ENCODE assay signal across 8 cellular contexts in genomic region chr19:40523322-40524047, GRCh38. TPM values are rescaled to one million over a fixed set of nuclear protein-coding genes. Genes with fewer than 3 reads are reported as not detected.
DNase-seq lines count a peak whose midpoint lies in the region; ATAC-seq and TF ChIP-seq lines count a peak whose summit lies in the region.

No MANE protein-coding gene starts in this region.

- H3K36me3 ChIP-seq in NT2/D1 (ENCODE audit: insufficient read depth, insufficient read length, low read length), result no peaks in the 10 kb centered on the region

- H3K9me3 Mint-ChIP-seq in Calu3 (ENCODE audit: low read depth, unreplicated experiment), result no peaks in the 10 kb centered on the region

- H3K4me3 ChIP-seq in NT2/D1 (ENCODE audit: insufficient read length, low read depth) (no peak overlapping the region), fibroblast of villous mesenchyme (ENCODE audit: low read depth, low read length) (no peak overlapping the region)

- H3K4me3 Mint-ChIP-seq in Calu3 (ENCODE audit: low read depth, unreplicated experiment), result no peak overlapping the region

- no peak overlapping the region for H3K9ac ChIP-seq in NT2/D1 (ENCODE audit: insufficient read length, low read depth)

- peaks cover 3% of the 10 kb centered on the region for H3K4me1 ChIP-seq in NT2/D1 (ENCODE audit: insufficient read depth, insufficient read length)

- peaks cover under 1% of the 10 kb centered on the region for H3K36me3 Mint-ChIP-seq in Calu3 (ENCODE audit: insufficient read depth, unreplicated experiment)

- peaks cover 24% of the 10 kb centered on the region for H3K27me3 ChIP-seq in NT2/D1 (ENCODE audit: insufficient read depth, insufficient read length)

- peaks cover 59% of the 10 kb centered on the region for H3K27me3 Mint-ChIP-seq in Calu3 (ENCODE audit: unreplicated experiment)

- peaks cover 16% of the 10 kb centered on the region for H3K4me1 Mint-ChIP-seq in Calu3 (ENCODE audit: low read depth, unreplicated experiment)

- ATAC-seq in GM19455 (IDR thresholded peaks at IDR 0.05; ENCODE audit: unreplicated experiment), result no peak

- H3K27ac Mint-ChIP-seq in Calu3 (ENCODE audit: unreplicated experiment), result no peak overlapping the region

- H3K9me3 ChIP-seq in NT2/D1 (ENCODE audit: insufficient read depth, low read length), result peaks cover 20% of the 10 kb centered on the region

- no TSS peak for BruUV-seq in Calu3 (replicated peaks; lab: Mats Ljungman, UMichigan)

- DNase-seq in Calu3 (peak; percentile 85), HUDEP-2 (lab: John Stamatoyannopoulos, UW; ENCODE audit: unreplicated experiment in 76 of 76) (peak in 74 of 76 experiments; percentile 27 to 90 (median 72)), NT2/D1 (ENCODE audit: low read depth, low spot score) (peak; percentile 55), activated T-cell treated with anti-CD3 and anti-CD28 coated beads for 48 hours (ENCODE audit: low read depth) (peak; percentile 50), fibroblast of villous mesenchyme (ENCODE audit: low read depth) (peak; percentile 47), posterior cingulate gyrus (peak in 8 of 10 donors; percentile 38 to 92 (median 51)), posterior vena cava (ENCODE audit: low spot score) (no peak)

- CTCF ChIA-PET in Calu3 (lab: Charles Lee), result interaction anchor here (0.6 to 1.4 kb wide), 10 partner anchors 24 to 259 kb away, joined by 3 to 11 read pairs (median 4); no protein-coding TSS in a partner anchor

- TF ChIP-seq CTCF in Calu3 (IDR thresholded peaks at IDR 0.05; ENCODE audit: unreplicated experiment), result peak; percentile 81
- TF ChIP-seq CTCF in fibroblast of villous mesenchyme (IDR thresholded peaks at IDR 0.05; ENCODE audit: insufficient read depth, low read depth, low read length), result peak; percentile 73

- intact Hi-C loops in Calu3 (cut with micrococcal nuclease; ENCODE audit: unreplicated experiment), result loop anchor here (10.0 kb wide), 1 partner anchor 219 kb away; no protein-coding TSS in a partner anchor
- intact Hi-C loops in posterior cingulate gyrus (cut with DNase I), result no loop called here
- intact Hi-C loops in posterior vena cava (cut with DNase I), result no loop called here

RNA-seq across cellular contexts. Expression of gene SHKBP1, which starts 53.2 kb away (rescaled TPM):
- total RNA-seq in Calu3 (2022) (117 TPM in 2 replicates), fibroblast of villous mesenchyme (17.7 and 20.9 TPM in 2 replicates), posterior vena cava (10 to 100 TPM; 43.8 to 45.3 TPM)

RNA-seq across cellular contexts. Expression of gene SPTBN4, which starts 56.7 kb away (rescaled TPM):
- 0.80 and 1.3 TPM in 2 replicates for total RNA-seq in Calu3 (2022)
- 0.32 and 1.3 TPM in 2 replicates for total RNA-seq in fibroblast of villous mesenchyme
- total RNA-seq in posterior vena cava, result 1 to 10 TPM; 1.7 to 2.7 TPM

RNA-seq across cellular contexts. Expression of gene BLVRB, which starts 57.9 kb away (rescaled TPM):
- total RNA-seq in Calu3 (2022), result 107 and 118 TPM in 2 replicates
- 33.7 and 64.7 TPM in 2 replicates for total RNA-seq in fibroblast of villous mesenchyme
- 10 to 100 TPM; 77.4 to 88.1 TPM for total RNA-seq in posterior vena cava
